13 cellular contexts compared by ENCODE assay signal in genomic region chr17:78715000-78715771, GRCh38.
DNase-seq lines count a peak whose midpoint lies in the region; ATAC-seq and TF ChIP-seq lines count a peak whose summit lies in the region.
"Had no signal": no experiment of that assay in that cellular context is flagged by ENCODE, and none has a peak within 500 bp of the region (broad histone marks: within the 10 kb centered on the region; RNA-seq: fewer than 3 reads in every experiment).

No MANE protein-coding gene starts in this region.

- intact Hi-C loops in activated B cell treated with CpG ODN at 0.5 μM for 24 hours (cut with micrococcal nuclease) = no loop called here

- peak overlapping the region; percentile 86 for H3K27ac Mint-ChIP-seq in activated naive CD4-positive, alpha-beta T cell treated with anti-CD3 and anti-CD28 coated beads, Interleukin-2, amount 10 ng/mL, durations not matched to agents 7 days and 5 days
- H3K27ac Mint-ChIP-seq in activated B cell treated with CpG ODN at 0.5 μM for 24 hours (peak overlapping the region; percentile 78), immature natural killer cell (peak overlapping the region; percentile 84 to 90 (median 87)), type B pancreatic cell (peak overlapping the region; percentile 9)

- H3K36me3 Mint-ChIP-seq in activated naive CD4-positive, alpha-beta T cell treated with anti-CD3 and anti-CD28 coated beads, Interleukin-2, amount 10 ng/mL, durations not matched to agents 7 days and 5 days = peaks cover 31% of the 10 kb centered on the region
- H3K36me3 Mint-ChIP-seq in activated B cell treated with CpG ODN at 0.5 μM for 24 hours (ENCODE audit: low read depth) = peaks cover 25% of the 10 kb centered on the region
- H3K36me3 Mint-ChIP-seq in immature natural killer cell = peaks cover 0 to 4% (median 0%) of the 10 kb centered on the region in 3 donors
- peaks cover 4% of the 10 kb centered on the region for H3K36me3 Mint-ChIP-seq in type B pancreatic cell

- H3K4me3 Mint-ChIP-seq in activated naive CD4-positive, alpha-beta T cell treated with anti-CD3 and anti-CD28 coated beads, Interleukin-2, amount 10 ng/mL, durations not matched to agents 7 days and 5 days = peak overlapping the region; percentile 25
- peak overlapping the region; percentile 73 for H3K4me3 Mint-ChIP-seq in activated B cell treated with CpG ODN at 0.5 μM for 24 hours
- peak overlapping the region; percentile 58 to 74 (median 67) for H3K4me3 Mint-ChIP-seq in immature natural killer cell
- no peak overlapping the region for H3K4me3 Mint-ChIP-seq in type B pancreatic cell

- POLR2A ChIA-PET in activated B cell treated with CpG ODN at 0.5 μM for 24 hours (lab: Charles Lee) = interaction anchor here (1.0 to 15.8 kb wide), 7 partner anchors 7 to 64 kb away, joined by 3 to 396 read pairs (median 19); no protein-coding TSS in a partner anchor

- H3K27me3 Mint-ChIP-seq in activated naive CD4-positive, alpha-beta T cell treated with anti-CD3 and anti-CD28 coated beads, Interleukin-2, amount 10 ng/mL, durations not matched to agents 7 days and 5 days = no peaks in the 10 kb centered on the region
- H3K27me3 Mint-ChIP-seq in activated B cell treated with CpG ODN at 0.5 μM for 24 hours (no peaks in the 10 kb centered on the region), immature natural killer cell (ENCODE audit: low read depth in 3 of 3) (peaks cover 4 to 21% (median 6%) of the 10 kb centered on the region in 3 donors), type B pancreatic cell (no peaks in the 10 kb centered on the region)

- DNase-seq in activated naive CD4-positive, alpha-beta T cell treated with anti-CD3 and anti-CD28 coated beads, Interleukin-2, amount 10 ng/mL, durations not matched to agents 7 days and 5 days = no peak
- no peak for DNase-seq in activated naive CD4-positive, alpha-beta T cell treated with Interleukin-2 at 50 U/mL for 16 hours
- DNase-seq in activated B cell treated with CpG ODN at 0.5 μM for 24 hours (no peak), immature natural killer cell (no peak), type B pancreatic cell (ENCODE audit: extremely low spot score, unreplicated experiment) (no peak), cerebellar nuclear complex (lab: John Stamatoyannopoulos, UW) (no peak)
- DNase-seq: NCI-H2107; SHP77; stimulated activated CD4-positive, alpha-beta T cell treated with anti-CD3 and anti-CD28 coated beads, Interleukin-4, amount 100 ng/mL, for 24 hours; uterus had no signal

- peaks cover 91% of the 10 kb centered on the region for H3K4me1 Mint-ChIP-seq in activated naive CD4-positive, alpha-beta T cell treated with anti-CD3 and anti-CD28 coated beads, Interleukin-2, amount 10 ng/mL, durations not matched to agents 7 days and 5 days
- H3K4me1 Mint-ChIP-seq in activated B cell treated with CpG ODN at 0.5 μM for 24 hours (peaks cover 94% of the 10 kb centered on the region), immature natural killer cell (peaks cover 91 to 98% of the 10 kb centered on the region in 2 donors), type B pancreatic cell (ENCODE audit: unreplicated experiment) (peaks cover 59% of the 10 kb centered on the region)

- no peak for TF ChIP-seq CTCF in activated B cell treated with CpG ODN at 0.5 μM for 24 hours (IDR thresholded peaks at IDR 0.05)
- no peak for TF ChIP-seq CTCF in type B pancreatic cell (conservative IDR thresholded peaks at IDR 0.05)

- CTCF ChIA-PET in activated naive CD4-positive, alpha-beta T cell treated with anti-CD3 and anti-CD28 coated beads, Interleukin-2, amount 10 ng/mL, durations not matched to agents 7 days and 5 days (lab: Charles Lee) = interaction anchor here (0.9 to 2.2 kb wide), 2 partner anchors 29 to 54 kb away, joined by 3 to 6 read pairs; no protein-coding TSS in a partner anchor
- CTCF ChIA-PET in activated B cell treated with CpG ODN at 0.5 μM for 24 hours (lab: Charles Lee) = interaction anchor here (0.9 to 1.7 kb wide), 3 partner anchors 19 to 52 kb away, joined by 3 to 4 read pairs (median 3); no protein-coding TSS in a partner anchor

- no peaks in the 10 kb centered on the region for H3K9me3 Mint-ChIP-seq in activated naive CD4-positive, alpha-beta T cell treated with anti-CD3 and anti-CD28 coated beads, Interleukin-2, amount 10 ng/mL, durations not matched to agents 7 days and 5 days
- no peaks in the 10 kb centered on the region for H3K9me3 Mint-ChIP-seq in activated B cell treated with CpG ODN at 0.5 μM for 24 hours
- no peaks in the 10 kb centered on the region for H3K9me3 Mint-ChIP-seq in immature natural killer cell
- no peaks in the 10 kb centered on the region for H3K9me3 Mint-ChIP-seq in type B pancreatic cell
- H3K9me3 Mint-ChIP-seq: neural crest cell had no signal

- ATAC-seq in activated B cell treated with CpG ODN at 0.5 μM for 24 hours (ENCODE audit: low read depth) (peak; percentile 5), HG03469 (IDR thresholded peaks at IDR 0.05; ENCODE audit: unreplicated experiment) (no peak), HG02870 (IDR thresholded peaks at IDR 0.05; ENCODE audit: unreplicated experiment) (no peak)

Comparison
In these comparisons a context has a peak if more than half of its experiments do, and no peak if none do; other contexts are left out.
1. H3K27ac Mint-ChIP-seq: peak in every context shown above with its lines; median percentile 87 in immature natural killer cell; 86 in activated naive CD4-positive, alpha-beta T cell treated with anti-CD3 and anti-CD28 coated beads, Interleukin-2, amount 10 ng/mL, durations not matched to agents 7 days and 5 days; 78 in activated B cell treated with CpG ODN at 0.5 μM for 24 hours; 9 in type B pancreatic cell.